8 cellular contexts compared by ENCODE assay signal in genomic region chr4:158671665-158671914, GRCh38. TPM values are rescaled to one million over a fixed set of nuclear protein-coding genes. Genes with fewer than 3 reads are reported as not detected.
A peak's percentile ranks its signal among the peaks of the same experiment; 100 is the strongest.
DNase-seq lines count a peak whose midpoint lies in the region; ATAC-seq and TF ChIP-seq lines count a peak whose summit lies in the region.

C4orf46 (minus strand) TSS chr4:158671887; CDS start chr4:158671801, 86 bp downstream.

- peak within 1 kb of the TSS; percentile 99 for H3K4me3 Mint-ChIP-seq in T-helper 2 cell treated with Interferon-gamma antibody and Interleukin-4, amounts not matched to agents 5 μg/mL and 100 μg/mL, for 36 hours
- H3K4me3 Mint-ChIP-seq in glutamatergic neuron (ENCODE audit: unreplicated experiment) = peak within 1 kb of the TSS; percentile 100

- ATAC-seq in GM19324 (IDR thresholded peaks at IDR 0.05; ENCODE audit: low FRiP score, unreplicated experiment) (no peak), HG03097 (IDR thresholded peaks at IDR 0.05; ENCODE audit: low FRiP score, unreplicated experiment) (no peak)

- H3K36me3 Mint-ChIP-seq in T-helper 2 cell treated with Interferon-gamma antibody and Interleukin-4, amounts not matched to agents 5 μg/mL and 100 μg/mL, for 36 hours (ENCODE audit: low read depth) = peaks cover 15% of the 10 kb centered on the region
- H3K36me3 Mint-ChIP-seq in glutamatergic neuron (ENCODE audit: unreplicated experiment) = no peaks in the 10 kb centered on the region

- peak within 1 kb of the TSS; percentile 92 for H3K4me3 ChIP-seq in skeletal muscle satellite cell (ENCODE audit: low read length)

- H3K9me3 Mint-ChIP-seq in T-helper 2 cell treated with Interferon-gamma antibody and Interleukin-4, amounts not matched to agents 5 μg/mL and 100 μg/mL, for 36 hours = no peaks in the 10 kb centered on the region
- H3K9me3 Mint-ChIP-seq in glutamatergic neuron (ENCODE audit: unreplicated experiment) = peaks cover 18% of the 10 kb centered on the region

- H3K27me3 Mint-ChIP-seq in T-helper 2 cell treated with Interferon-gamma antibody and Interleukin-4, amounts not matched to agents 5 μg/mL and 100 μg/mL, for 36 hours (ENCODE audit: low read depth) = no peaks in the 10 kb centered on the region
- peaks cover 12% of the 10 kb centered on the region for H3K27me3 Mint-ChIP-seq in glutamatergic neuron (ENCODE audit: unreplicated experiment)

- no peaks in the 10 kb centered on the region for H3K27me3 ChIP-seq in skeletal muscle satellite cell (ENCODE audit: control insufficient read depth, insufficient read depth, low read length)

- peaks cover 23% of the 10 kb centered on the region for H3K4me1 Mint-ChIP-seq in T-helper 2 cell treated with Interferon-gamma antibody and Interleukin-4, amounts not matched to agents 5 μg/mL and 100 μg/mL, for 36 hours (ENCODE audit: low read depth)
- peaks cover 10% of the 10 kb centered on the region for H3K4me1 Mint-ChIP-seq in glutamatergic neuron (ENCODE audit: low read depth, unreplicated experiment)

- H3K4me2 ChIP-seq in skeletal muscle satellite cell (ENCODE audit: low read length) = peak within 1 kb of the TSS; percentile 88

- peaks cover 4% of the 10 kb centered on the region for H3K4me1 ChIP-seq in skeletal muscle satellite cell (ENCODE audit: control insufficient read depth, insufficient read depth, low read length)

- no peak for TF ChIP-seq CTCF in glutamatergic neuron (IDR thresholded peaks at IDR 0.05; ENCODE audit: partially characterized antibody, unreplicated experiment)

- H3K27ac Mint-ChIP-seq in T-helper 2 cell treated with Interferon-gamma antibody and Interleukin-4, amounts not matched to agents 5 μg/mL and 100 μg/mL, for 36 hours = peak within 1 kb of the TSS; percentile 90
- H3K27ac Mint-ChIP-seq in glutamatergic neuron (ENCODE audit: unreplicated experiment) = peak within 1 kb of the TSS; percentile 100

- DNase-seq in H4 (ENCODE audit: low spot score) (no peak), glutamatergic neuron (no peak), NCI-H2227 treated with DMSO at 0.1 percent for 48 hours (lab: John Stamatoyannopoulos, UW) (no peak), HuH-7.5 (ENCODE audit: low spot score) (no peak)
- DNase-seq in T-helper 2 cell treated with Interferon-gamma antibody and Interleukin-4, amounts not matched to agents 5 μg/mL and 100 μg/mL, for 36 hours (ENCODE audit: low spot score) = no peak

- no peaks in the 10 kb centered on the region for H3K36me3 ChIP-seq in skeletal muscle satellite cell (ENCODE audit: insufficient read depth, low read length)

- H3K9me3 ChIP-seq in skeletal muscle satellite cell (replicated peaks; ENCODE audit: low read length) = no peaks in the 10 kb centered on the region

- peak within 1 kb of the TSS; percentile 88 for H3K9ac ChIP-seq in skeletal muscle satellite cell (ENCODE audit: low read depth, low read length)

RNA-seq across cellular contexts. Expression of gene C4orf46, which starts in this region (rescaled TPM):
- total RNA-seq in H4 (2014; rRNA removed; shearing (Covaris generic)) = 19.0 and 29.8 TPM in 2 replicates
- total RNA-seq in glutamatergic neuron (ENCODE audit: unreplicated experiment) = 18.5 TPM
- 9.6 and 14.4 TPM in 2 replicates for total RNA-seq in skeletal muscle satellite cell (2012; rRNA removed)
